In genomic region chr5:172453206-172453985, GRCh38 we compare ENCODE assay signal across 8 cellular contexts. TPM values are rescaled to one million over a fixed set of nuclear protein-coding genes. Genes with fewer than 3 reads are reported as not detected.
DNase-seq lines count a peak whose midpoint lies in the region; ATAC-seq lines count a peak whose summit lies in the region.

No MANE protein-coding gene starts in this region.

- peaks cover 1% of the 10 kb centered on the region for H3K36me3 Mint-ChIP-seq in IgD-negative memory B cell
- no peaks in the 10 kb centered on the region for H3K36me3 Mint-ChIP-seq in activated naive CD8-positive, alpha-beta T cell treated with anti-CD3 and anti-CD28 coated beads, Interleukin-2, amount 50 U/mL, for 24 hours (ENCODE audit: low read depth)

- peaks cover 4 to 6% (median 5%) of the 10 kb centered on the region in 3 donors for H3K4me1 Mint-ChIP-seq in IgD-negative memory B cell
- H3K4me1 Mint-ChIP-seq in activated naive CD8-positive, alpha-beta T cell treated with anti-CD3 and anti-CD28 coated beads, Interleukin-2, amount 50 U/mL, for 24 hours, result peaks cover 11% of the 10 kb centered on the region

- no peak for ATAC-seq in activated naive CD8-positive, alpha-beta T cell treated with anti-CD3 and anti-CD28 coated beads, Interleukin-2, amount 50 U/mL, for 24 hours
- ATAC-seq in left ventricle myocardium superior, result peak; percentile 25
- ATAC-seq in HG02840 (IDR thresholded peaks at IDR 0.05; ENCODE audit: low FRiP score, unreplicated experiment), result no peak
- ATAC-seq in GM21619 (IDR thresholded peaks at IDR 0.05; ENCODE audit: unreplicated experiment), result no peak

- no peak for DNase-seq in activated naive CD8-positive, alpha-beta T cell treated with anti-CD3 and anti-CD28 coated beads, Interleukin-2, amount 50 U/mL, for 24 hours
- DNase-seq in left ventricle myocardium superior, result no peak
- peak; percentile 89 for DNase-seq in retina
- no peak for DNase-seq in activated CD4-positive, alpha-beta T cell treated with anti-CD3 and anti-CD28 coated beads, Interleukin-2, amount 50 U/mL, for 4 hours

- H3K4me3 Mint-ChIP-seq in IgD-negative memory B cell, result peak overlapping the region; percentile 36 to 82 (median 69)
- peak overlapping the region; percentile 52 for H3K4me3 Mint-ChIP-seq in activated naive CD8-positive, alpha-beta T cell treated with anti-CD3 and anti-CD28 coated beads, Interleukin-2, amount 50 U/mL, for 24 hours

- H3K36me3 ChIP-seq in BLaER1 treated with 17β-estradiol and CSF1 and Interleukin-3, amounts not matched to agents 10 nM and 100 nM, result peaks cover 0 to 23% (median 0%) of the 10 kb centered on the region in 11 experiments; a peak in 7 of 22 replicates

- no peaks in the 10 kb centered on the region for H3K9me3 ChIP-seq in BLaER1 treated with 17β-estradiol and CSF1 and Interleukin-3, amounts not matched to agents 10 nM and 100 nM (replicated peaks in 1 of 11)

- H3K9ac ChIP-seq in BLaER1 treated with 17β-estradiol and CSF1 and Interleukin-3, amounts not matched to agents 10 nM and 100 nM, result peak overlapping the region; percentile 82 to 90 (median 87)

- H3K4me2 ChIP-seq in BLaER1 treated with 17β-estradiol and CSF1 and Interleukin-3, amounts not matched to agents 10 nM and 100 nM, result peak overlapping the region; percentile 87 to 99 (median 91)

- no peaks in the 10 kb centered on the region for H3K27me3 ChIP-seq in BLaER1 treated with 17β-estradiol and CSF1 and Interleukin-3, amounts not matched to agents 10 nM and 100 nM

- peak overlapping the region in 1 of 3 donors; percentile 76 for H3K27ac Mint-ChIP-seq in IgD-negative memory B cell
- no peak overlapping the region for H3K27ac Mint-ChIP-seq in activated naive CD8-positive, alpha-beta T cell treated with anti-CD3 and anti-CD28 coated beads, Interleukin-2, amount 50 U/mL, for 24 hours

- peak overlapping the region; percentile 77 to 96 (median 86) for H3K4me3 ChIP-seq in BLaER1 treated with 17β-estradiol and CSF1 and Interleukin-3, amounts not matched to agents 10 nM and 100 nM

- peak overlapping the region in 10 of 11 experiments; percentile 0 to 84 (median 78); a peak in 17 of 22 replicates for H3K27ac ChIP-seq in BLaER1 treated with 17β-estradiol and CSF1 and Interleukin-3, amounts not matched to agents 10 nM and 100 nM

- H3K4me1 ChIP-seq in BLaER1 treated with 17β-estradiol and CSF1 and Interleukin-3, amounts not matched to agents 10 nM and 100 nM, result peaks cover 13 to 69% (median 53%) of the 10 kb centered on the region in 10 experiments

- peaks cover 51% of the 10 kb centered on the region for H3K27me3 Mint-ChIP-seq in IgD-negative memory B cell
- H3K27me3 Mint-ChIP-seq in activated naive CD8-positive, alpha-beta T cell treated with anti-CD3 and anti-CD28 coated beads, Interleukin-2, amount 50 U/mL, for 24 hours, result peaks cover 33% of the 10 kb centered on the region

- H3K9me3 Mint-ChIP-seq in IgD-negative memory B cell, result peaks cover 0 to 1% (median 0%) of the 10 kb centered on the region in 3 donors
- no peaks in the 10 kb centered on the region for H3K9me3 Mint-ChIP-seq in activated naive CD8-positive, alpha-beta T cell treated with anti-CD3 and anti-CD28 coated beads, Interleukin-2, amount 50 U/mL, for 24 hours

- intact Hi-C loops in left ventricle myocardium superior (cut with micrococcal nuclease), result no loop called here

- peaks cover 0 to 38% (median 25%) of the 10 kb centered on the region in 11 experiments; a peak in 17 of 22 replicates for H4K20me1 ChIP-seq in BLaER1 treated with 17β-estradiol and CSF1 and Interleukin-3, amounts not matched to agents 10 nM and 100 nM

RNA-seq across cellular contexts. Expression of gene SH3PXD2B, which starts 0.9 kb away (rescaled TPM):
- polyA plus RNA-seq in IgD-negative memory B cell, result not detected
- total RNA-seq in left ventricle myocardium superior, result 5.0 TPM
